In the genomic region with DNA sequence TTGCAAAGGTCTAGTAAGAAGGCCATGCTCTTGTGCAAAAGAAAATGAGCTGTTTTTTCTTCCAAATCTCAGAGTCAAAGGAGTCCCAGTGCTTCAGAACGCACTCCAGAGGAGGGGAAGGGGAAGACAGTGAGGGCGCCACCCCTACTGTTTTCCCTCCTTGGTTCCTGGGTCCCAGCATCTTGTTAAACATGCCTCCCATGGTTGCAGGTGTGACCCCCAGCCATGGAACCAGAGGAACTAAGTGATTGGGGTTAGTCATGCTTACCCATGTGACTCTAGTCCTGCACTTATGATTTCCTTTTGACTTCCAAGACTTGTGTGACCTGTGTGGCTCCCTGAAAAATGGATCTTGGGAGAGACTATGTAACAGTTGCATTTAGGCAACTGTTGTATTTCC, we compare ENCODE assay signal across 1 cellular context.
TF ChIP-seq lines count a peak whose summit lies in the region.

No MANE protein-coding gene starts in this region.

TF ChIP-seq in H1, 55 proteins besides CTCF, POLR2A, EP300 and RAD21:
- TF ChIP-seq ASH2L (IDR thresholded peaks at IDR 0.05; ENCODE audit: low read length) (no peak), CBX5 (IDR thresholded peaks at IDR 0.05; ENCODE audit: low read depth, low read length) (peak; percentile 83; the same call in 1 of the 2 replicates)
